ENCODE assay signal across 8 cellular contexts in the genomic region with DNA sequence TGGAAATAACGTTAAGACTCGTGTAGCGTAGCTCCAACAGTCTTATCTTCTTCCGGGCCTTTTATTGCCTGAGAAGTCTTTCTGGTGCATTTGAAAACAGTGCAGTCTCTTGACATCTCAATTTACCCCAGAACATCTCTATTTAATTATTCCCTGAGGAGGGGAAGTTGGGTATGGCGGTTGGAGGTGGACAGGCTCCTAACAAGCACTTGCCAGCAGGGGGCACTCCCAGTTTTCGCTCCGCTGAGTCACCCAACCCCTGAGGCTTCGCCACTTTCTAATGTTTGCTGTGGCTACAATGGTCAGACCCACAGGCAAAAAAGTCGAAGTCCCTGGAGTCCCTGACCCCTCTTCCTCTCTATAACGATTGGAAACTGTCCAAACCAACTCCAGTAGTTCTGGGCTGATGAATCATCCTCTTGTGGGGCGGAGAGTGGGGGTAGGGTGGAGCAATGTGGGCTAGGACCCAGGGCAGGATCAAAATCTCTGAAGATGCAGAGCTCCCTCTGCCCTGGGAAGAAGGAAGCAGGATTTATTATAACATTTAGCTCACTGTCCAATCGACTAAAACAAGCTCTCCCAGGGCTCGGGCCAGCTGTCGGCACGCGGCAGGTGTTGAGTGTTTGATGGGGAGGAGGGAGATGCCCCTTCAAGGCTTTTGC.
DNase-seq lines count a peak whose midpoint lies in the region; ATAC-seq and TF ChIP-seq lines count a peak whose summit lies in the region.

No MANE protein-coding gene starts in this region.

- H3F3A ChIP-seq in Loucy (ENCODE audit: low read depth) = no peaks in the 10 kb centered on the region

- H2AFZ ChIP-seq in Loucy (ENCODE audit: low read length) = no peak overlapping the region

- H3K27ac Mint-ChIP-seq in stimulated activated effector memory CD8-positive, alpha-beta T cell treated with anti-CD3 and anti-CD28 coated beads, Interleukin-12 subunit alpha, Interleukin-12 subunit beta, amount 100 ng/mL, for 72 hours = no peak overlapping the region
- no peak overlapping the region for H3K27ac Mint-ChIP-seq in T-helper 17 cell

- ATAC-seq in gastrocnemius medialis (peak; percentile 82 to 92), T-helper 17 cell (no peak)
- ATAC-seq in stimulated activated effector memory CD8-positive, alpha-beta T cell treated with anti-CD3 and anti-CD28 coated beads, Interleukin-12 subunit alpha, Interleukin-12 subunit beta, amount 100 ng/mL, for 72 hours = no peak

- H3K9me3 ChIP-seq in Loucy (ENCODE audit: insufficient read depth, low read depth, low read length) = no peaks in the 10 kb centered on the region
- H3K9me3 ChIP-seq in WERI-Rb-1 (ENCODE audit: severe bottlenecking) = no peaks in the 10 kb centered on the region
- H3K9me3 ChIP-seq in left ventricle myocardium inferior (replicated peaks) = no peaks in the 10 kb centered on the region
- H3K9me3 ChIP-seq in gastrocnemius medialis = no peaks in the 10 kb centered on the region
- H3K9me3 ChIP-seq in T-helper 17 cell (ENCODE audit: control insufficient read depth, low read length, poor library complexity, severe bottlenecking) = no peaks in the 10 kb centered on the region

- DNase-seq in ACHN (peak; percentile 92), WERI-Rb-1 (peak; percentile 81), left ventricle myocardium inferior (peak; percentile 52), gastrocnemius medialis (peak; percentile 20 to 58), T-helper 17 cell (no peak)
- DNase-seq in stimulated activated effector memory CD8-positive, alpha-beta T cell treated with anti-CD3 and anti-CD28 coated beads, Interleukin-12 subunit alpha, Interleukin-12 subunit beta, amount 100 ng/mL, for 72 hours (ENCODE audit: low spot score in 2 of 2) = no peak

- H3K27me3 Mint-ChIP-seq in T-helper 17 cell = no peaks in the 10 kb centered on the region

- H3K36me3 ChIP-seq in Loucy (ENCODE audit: insufficient read depth, low read length) (no peaks in the 10 kb centered on the region), WERI-Rb-1 (no peaks in the 10 kb centered on the region), left ventricle myocardium inferior (no peaks in the 10 kb centered on the region), gastrocnemius medialis (no peaks in the 10 kb centered on the region)

- no peak overlapping the region for H3K9ac ChIP-seq in Loucy (ENCODE audit: low read depth, low read length, poor library complexity, severe bottlenecking)

- H3K4me1 ChIP-seq in Loucy (ENCODE audit: insufficient read depth, low read length, poor library complexity, severe bottlenecking) (peaks cover 9% of the 10 kb centered on the region), left ventricle myocardium inferior (peaks cover 12% of the 10 kb centered on the region), gastrocnemius medialis (peaks cover 5 to 7% of the 10 kb centered on the region in 2 donors)

- no peaks in the 10 kb centered on the region for H3K9me2 ChIP-seq in Loucy (replicated peaks; ENCODE audit: low read depth, low read length)

- H4K20me1 ChIP-seq in Loucy (ENCODE audit: insufficient read depth, low read length, poor library complexity, severe bottlenecking) = no peaks in the 10 kb centered on the region

- H3K27me3 ChIP-seq in Loucy (ENCODE audit: insufficient read depth, low read length, poor library complexity, severe bottlenecking) = no peaks in the 10 kb centered on the region
- H3K27me3 ChIP-seq in WERI-Rb-1 (ENCODE audit: insufficient read depth, low read depth, severe bottlenecking) = no peaks in the 10 kb centered on the region
- H3K27me3 ChIP-seq in left ventricle myocardium inferior (ENCODE audit: low read depth) = peaks cover 39% of the 10 kb centered on the region
- no peaks in the 10 kb centered on the region for H3K27me3 ChIP-seq in gastrocnemius medialis

- H3K27ac ChIP-seq in WERI-Rb-1 (no peak overlapping the region), left ventricle myocardium inferior (replicated peaks) (peak overlapping the region; percentile 38), gastrocnemius medialis (peak overlapping the region in 1 of 4 donors; percentile 35)

- H3K4me3 ChIP-seq in Loucy (ENCODE audit: low read length, poor library complexity, severe bottlenecking) (no peak overlapping the region), WERI-Rb-1 (ENCODE audit: low read depth, low read length) (no peak overlapping the region), left ventricle myocardium inferior (no peak overlapping the region), gastrocnemius medialis (no peak overlapping the region)

- in situ Hi-C loops in ACHN (cut with HindIII; ENCODE audit: low pct_ligation_motif_present, low pct_unique_long_range_greater_than_20kb, low sequenced_read_pairs) (no loop called here), gastrocnemius medialis (cut with MboI; ENCODE audit: low sequenced_read_pairs in 4 of 4) (loop anchor here (10.0 to 25.0 kb wide), 2 partner anchors 519 to 531 kb away; no protein-coding TSS in a partner anchor)

- H3K9me3 Mint-ChIP-seq in stimulated activated effector memory CD8-positive, alpha-beta T cell treated with anti-CD3 and anti-CD28 coated beads, Interleukin-12 subunit alpha, Interleukin-12 subunit beta, amount 100 ng/mL, for 72 hours = peaks cover 5% of the 10 kb centered on the region

- TF ChIP-seq POLR2A in gastrocnemius medialis (IDR thresholded peaks at IDR 0.05) = no peak

- H3K4me1 Mint-ChIP-seq in stimulated activated effector memory CD8-positive, alpha-beta T cell treated with anti-CD3 and anti-CD28 coated beads, Interleukin-12 subunit alpha, Interleukin-12 subunit beta, amount 100 ng/mL, for 72 hours = no peaks in the 10 kb centered on the region
- no peaks in the 10 kb centered on the region for H3K4me1 Mint-ChIP-seq in T-helper 17 cell

- no peak overlapping the region for H3K4me3 Mint-ChIP-seq in stimulated activated effector memory CD8-positive, alpha-beta T cell treated with anti-CD3 and anti-CD28 coated beads, Interleukin-12 subunit alpha, Interleukin-12 subunit beta, amount 100 ng/mL, for 72 hours
- no peak overlapping the region for H3K4me3 Mint-ChIP-seq in T-helper 17 cell

- intact Hi-C loops in left ventricle myocardium inferior (cut with micrococcal nuclease) = loop anchor here (10.0 kb wide), 1 partner anchor 79 kb away; no protein-coding TSS in a partner anchor
- intact Hi-C loops in gastrocnemius medialis (cut with DNase I; ENCODE audit: low total_unique reads) = loop anchor here (2.0 kb wide), 1 partner anchor 99 kb away; no protein-coding TSS in a partner anchor

- TF ChIP-seq CTCF in GM12874 (IDR thresholded peaks at IDR 0.05; ENCODE audit: insufficient read depth, low read depth, low read length) (peak; percentile 57), Loucy (conservative IDR thresholded peaks at IDR 0.05; ENCODE audit: low read length) (peak; percentile 56), WERI-Rb-1 (IDR thresholded peaks at IDR 0.05; ENCODE audit: low read depth, low read length) (peak; percentile 84), left ventricle myocardium inferior (IDR thresholded peaks at IDR 0.05; ENCODE audit: borderline replicate concordance) (peak; percentile 74), gastrocnemius medialis (IDR thresholded peaks at IDR 0.05 in 4 of 5, conservative IDR thresholded peaks at IDR 0.05 in 1 of 5) (peak; percentile 64 to 78 (median 77))

- H3K36me3 Mint-ChIP-seq in stimulated activated effector memory CD8-positive, alpha-beta T cell treated with anti-CD3 and anti-CD28 coated beads, Interleukin-12 subunit alpha, Interleukin-12 subunit beta, amount 100 ng/mL, for 72 hours = no peaks in the 10 kb centered on the region
- H3K36me3 Mint-ChIP-seq in T-helper 17 cell (ENCODE audit: low read depth) = no peaks in the 10 kb centered on the region

- H3K79me2 ChIP-seq in Loucy (ENCODE audit: insufficient read depth, low read length) = no peaks in the 10 kb centered on the region

- H3K4me2 ChIP-seq in Loucy (ENCODE audit: low read depth, low read length, poor library complexity, severe bottlenecking) = peak overlapping the region; percentile 17

Comparison
In these comparisons a context has a peak if more than half of its experiments do, and no peak if none do; other contexts are left out.
1. DNase-seq: peak in ACHN (single experiment), WERI-Rb-1 (single experiment), left ventricle myocardium inferior (single experiment) and gastrocnemius medialis (2 of 2); none in stimulated activated effector memory CD8-positive, alpha-beta T cell treated with anti-CD3 and anti-CD28 coated beads, Interleukin-12 subunit alpha, Interleukin-12 subunit beta, amount 100 ng/mL, for 72 hours (0 of 2) and T-helper 17 cell (0 of 3).
2. ATAC-seq: peak in gastrocnemius medialis (2 of 2); none in stimulated activated effector memory CD8-positive, alpha-beta T cell treated with anti-CD3 and anti-CD28 coated beads, Interleukin-12 subunit alpha, Interleukin-12 subunit beta, amount 100 ng/mL, for 72 hours (single experiment) and T-helper 17 cell (single experiment).
3. Peak in every context shown above with its lines, with median percentiles within 50 percentile points of each other: CTCF ChIP-seq.